1 cellular context compared by ENCODE assay signal in the genomic region with DNA sequence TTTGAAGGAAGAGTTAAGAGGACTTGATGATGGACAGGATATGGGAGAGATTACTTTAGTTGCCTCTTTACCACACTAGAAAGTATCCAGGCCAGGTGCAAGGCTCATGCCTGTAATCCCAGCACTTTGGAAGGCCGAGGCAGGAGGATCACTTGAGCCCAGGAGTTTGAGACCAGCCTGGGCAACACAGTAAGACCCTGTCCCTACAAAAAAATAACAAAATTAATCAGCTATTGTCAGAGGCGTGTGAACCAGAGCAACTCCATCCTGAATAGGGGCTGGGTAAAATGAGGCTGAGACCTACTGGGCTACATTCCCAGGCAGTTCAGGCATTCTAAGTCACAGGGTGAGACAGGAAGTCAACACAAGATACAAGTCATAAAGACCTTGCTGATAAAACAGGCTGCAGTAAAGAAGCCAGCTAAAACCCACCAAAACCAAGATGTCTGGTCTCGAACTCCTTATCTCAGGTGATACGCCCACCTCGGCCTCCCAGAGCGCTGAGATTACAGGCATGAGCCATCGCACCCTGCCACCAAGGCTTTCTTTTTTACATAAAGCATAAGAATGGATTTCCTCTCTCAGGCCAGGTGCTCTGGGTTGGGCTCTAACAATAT.
A peak's percentile ranks its signal among the peaks of the same experiment; 100 is the strongest.
TF ChIP-seq lines count a peak whose summit lies in the region.
"Not testable (repeated sequence)": the region's sequence is repeated elsewhere in the genome, so short reads cannot be mapped to it uniquely, and the experiment has no call there.

No MANE protein-coding gene starts in this region.

TF ChIP-seq in K562, 482 proteins besides CTCF, POLR2A, EP300 and RAD21 (continues in another document):
- TF ChIP-seq, protein P1, sequence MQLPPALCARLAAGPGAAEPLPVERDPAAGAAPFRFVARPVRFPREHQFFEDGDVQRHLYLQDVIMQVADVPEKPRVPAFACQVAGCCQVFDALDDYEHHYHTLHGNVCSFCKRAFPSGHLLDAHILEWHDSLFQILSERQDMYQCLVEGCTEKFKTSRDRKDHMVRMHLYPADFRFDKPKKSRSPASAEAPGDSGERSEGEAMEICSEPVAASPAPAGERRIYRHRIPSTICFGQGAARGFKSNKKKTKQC (CRISPR knock-in tag; IDR thresholded peaks at IDR 0.05) = peak; percentile 65; the same call in 1 of the 2 replicates
- peak; percentile 64; the same call in 1 of the 2 replicates for TF ChIP-seq ARID4B (CRISPR knock-in tag; IDR thresholded peaks at IDR 0.05)
- peak; percentile 74; the same call in 1 of the 2 replicates for TF ChIP-seq ZBTB1 (CRISPR knock-in tag; IDR thresholded peaks at IDR 0.05; ENCODE audit: borderline replicate concordance, low read depth)
- TF ChIP-seq, protein P2, sequence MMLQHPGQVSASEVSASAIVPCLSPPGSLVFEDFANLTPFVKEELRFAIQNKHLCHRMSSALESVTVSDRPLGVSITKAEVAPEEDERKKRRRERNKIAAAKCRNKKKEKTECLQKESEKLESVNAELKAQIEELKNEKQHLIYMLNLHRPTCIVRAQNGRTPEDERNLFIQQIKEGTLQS (IDR thresholded peaks at IDR 0.05) = not testable (repeated sequence)
- TF ChIP-seq, protein P2 (CRISPR knock-in tag; conservative IDR thresholded peaks at IDR 0.05) = 0 out of 2 replicates have a peak, but pooled peaks have one; percentile 9
- TF ChIP-seq LCOR (CRISPR knock-in tag; IDR thresholded peaks at IDR 0.05) = peak; percentile 59; the same call in 1 of the 2 replicates
- TF ChIP-seq, protein P3, sequence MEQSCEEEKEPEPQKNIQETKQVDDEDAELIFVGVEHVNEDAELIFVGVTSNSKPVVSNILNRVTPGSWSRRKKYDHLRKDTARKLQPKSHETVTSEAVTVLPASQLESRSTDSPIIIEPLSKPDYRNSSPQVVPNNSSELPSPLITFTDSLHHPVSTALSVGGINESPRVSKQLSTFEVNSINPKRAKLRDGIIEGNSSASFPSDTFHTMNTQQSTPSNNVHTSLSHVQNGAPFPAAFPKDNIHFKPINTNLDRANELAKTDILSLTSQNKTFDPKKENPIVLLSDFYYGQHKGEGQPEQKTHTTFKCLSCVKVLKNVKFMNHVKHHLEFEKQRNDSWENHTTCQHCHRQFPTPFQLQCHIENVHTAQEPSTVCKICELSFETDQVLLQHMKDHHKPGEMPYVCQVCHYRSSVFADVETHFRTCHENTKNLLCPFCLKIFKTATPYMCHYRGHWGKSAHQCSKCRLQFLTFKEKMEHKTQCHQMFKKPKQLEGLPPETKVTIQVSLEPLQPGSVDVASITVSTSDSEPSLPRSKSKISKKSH (CRISPR knock-in tag; IDR thresholded peaks at IDR 0.05) = 0 out of 2 replicates have a peak, but pooled peaks have one; percentile 10
- peak; percentile 72; the same call in 1 of the 2 replicates for TF ChIP-seq ZNF76 (CRISPR knock-in tag; IDR thresholded peaks at IDR 0.05; ENCODE audit: borderline replicate concordance)
- peak; percentile 68; the same call in 1 of the 2 replicates for TF ChIP-seq KLF16 (IDR thresholded peaks at IDR 0.05)
- TF ChIP-seq, protein P4, sequence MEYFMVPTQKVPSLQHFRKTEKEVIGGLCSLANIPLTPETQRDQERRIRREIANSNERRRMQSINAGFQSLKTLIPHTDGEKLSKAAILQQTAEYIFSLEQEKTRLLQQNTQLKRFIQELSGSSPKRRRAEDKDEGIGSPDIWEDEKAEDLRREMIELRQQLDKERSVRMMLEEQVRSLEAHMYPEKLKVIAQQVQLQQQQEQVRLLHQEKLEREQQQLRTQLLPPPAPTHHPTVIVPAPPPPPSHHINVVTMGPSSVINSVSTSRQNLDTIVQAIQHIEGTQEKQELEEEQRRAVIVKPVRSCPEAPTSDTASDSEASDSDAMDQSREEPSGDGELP (CRISPR knock-in tag; IDR thresholded peaks at IDR 0.05; ENCODE audit: borderline replicate concordance) = peak; percentile 37; the same call in 1 of the 2 replicates
- not testable (repeated sequence) for TF ChIP-seq NR2C1 (IDR thresholded peaks at IDR 0.05); JUND (tag; IDR thresholded peaks at IDR 0.05; ENCODE audit: borderline replicate concordance, low read depth, low read length)
- peak; percentile 41; the same call in 1 of the 2 replicates for TF ChIP-seq NR2C1 (tag; IDR thresholded peaks at IDR 0.05)
- TF ChIP-seq CCNT2 (IDR thresholded peaks at IDR 0.05; ENCODE audit: borderline replicate concordance, extremely low read depth, insufficient read length, low read depth, low read length) = peak; percentile 49
- peak; percentile 57; the same call in 1 of the 2 replicates for TF ChIP-seq ZBTB12 (CRISPR knock-in tag; IDR thresholded peaks at IDR 0.05)
- 0 out of 2 replicates have a peak, but pooled peaks have one; percentile 45 for TF ChIP-seq CREM (IDR thresholded peaks at IDR 0.05; ENCODE audit: low read depth)
- TF ChIP-seq ZNF354B (CRISPR knock-in tag; IDR thresholded peaks at IDR 0.05) = 0 out of 2 replicates have a peak, but pooled peaks have one; percentile 46
- TF ChIP-seq CXXC5 (CRISPR knock-in tag; IDR thresholded peaks at IDR 0.05) = peak; percentile 73
- TF ChIP-seq, protein P5, sequence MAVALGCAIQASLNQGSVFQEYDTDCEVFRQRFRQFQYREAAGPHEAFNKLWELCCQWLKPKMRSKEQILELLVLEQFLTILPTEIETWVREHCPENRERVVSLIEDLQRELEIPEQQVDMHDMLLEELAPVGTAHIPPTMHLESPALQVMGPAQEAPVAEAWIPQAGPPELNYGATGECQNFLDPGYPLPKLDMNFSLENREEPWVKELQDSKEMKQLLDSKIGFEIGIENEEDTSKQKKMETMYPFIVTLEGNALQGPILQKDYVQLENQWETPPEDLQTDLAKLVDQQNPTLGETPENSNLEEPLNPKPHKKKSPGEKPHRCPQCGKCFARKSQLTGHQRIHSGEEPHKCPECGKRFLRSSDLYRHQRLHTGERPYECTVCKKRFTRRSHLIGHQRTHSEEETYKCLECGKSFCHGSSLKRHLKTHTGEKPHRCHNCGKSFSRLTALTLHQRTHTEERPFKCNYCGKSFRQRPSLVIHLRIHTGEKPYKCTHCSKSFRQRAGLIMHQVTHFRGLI (CRISPR knock-in tag; IDR thresholded peaks at IDR 0.05) = 0 out of 2 replicates have a peak, but pooled peaks have one; percentile 60
- 0 out of 2 replicates have a peak, but pooled peaks have one; percentile 20 for TF ChIP-seq ZNF764 (CRISPR knock-in tag; IDR thresholded peaks at IDR 0.05; ENCODE audit: low read depth)
- TF ChIP-seq FOXP1 (CRISPR knock-in tag; IDR thresholded peaks at IDR 0.05) = peak; percentile 56
- TF ChIP-seq SMARCA4 (IDR thresholded peaks at IDR 0.05) = peak; percentile 76
- 0 out of 2 replicates have a peak, but pooled peaks have one; percentile 57 for TF ChIP-seq PTTG1 (tag; IDR thresholded peaks at IDR 0.05; ENCODE audit: low read depth)
- peak; percentile 92 for TF ChIP-seq RREB1 (CRISPR knock-in tag; IDR thresholded peaks at IDR 0.05)
- TF ChIP-seq KLF13 (tag; IDR thresholded peaks at IDR 0.05; ENCODE audit: borderline replicate concordance, low read depth) = peak; percentile 85; the same call in 1 of the 2 replicates
- 0 out of 2 replicates have a peak, but pooled peaks have one; percentile 13 for TF ChIP-seq JUND (IDR thresholded peaks at IDR 0.05; ENCODE audit: borderline replicate concordance, low read depth, low read length)
- TF ChIP-seq L3MBTL2 (IDR thresholded peaks at IDR 0.05) = 0 out of 2 replicates have a peak, but pooled peaks have one; percentile 11
- TF ChIP-seq, protein P6, sequence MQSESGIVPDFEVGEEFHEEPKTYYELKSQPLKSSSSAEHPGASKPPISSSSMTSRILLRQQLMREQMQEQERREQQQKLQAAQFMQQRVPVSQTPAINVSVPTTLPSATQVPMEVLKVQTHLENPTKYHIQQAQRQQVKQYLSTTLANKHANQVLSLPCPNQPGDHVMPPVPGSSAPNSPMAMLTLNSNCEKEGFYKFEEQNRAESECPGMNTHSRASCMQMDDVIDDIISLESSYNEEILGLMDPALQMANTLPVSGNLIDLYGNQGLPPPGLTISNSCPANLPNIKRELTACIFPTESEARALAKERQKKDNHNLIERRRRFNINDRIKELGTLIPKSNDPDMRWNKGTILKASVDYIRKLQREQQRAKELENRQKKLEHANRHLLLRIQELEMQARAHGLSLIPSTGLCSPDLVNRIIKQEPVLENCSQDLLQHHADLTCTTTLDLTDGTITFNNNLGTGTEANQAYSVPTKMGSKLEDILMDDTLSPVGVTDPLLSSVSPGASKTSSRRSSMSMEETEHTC (IDR thresholded peaks at IDR 0.05) = peak; percentile 83
- TF ChIP-seq TEAD4 (IDR thresholded peaks at IDR 0.05; ENCODE audit: low read length) = peak; percentile 45; the same call in 1 of the 2 replicates
- TF ChIP-seq TEAD4 (CRISPR knock-in tag; IDR thresholded peaks at IDR 0.05; ENCODE audit: borderline replicate concordance) = peak; percentile 86; the same call in 1 of the 2 replicates
- TF ChIP-seq KDM5B (IDR thresholded peaks at IDR 0.05; ENCODE audit: insufficient replicate concordance, low read depth, low read length) = peak; percentile 43
- peak; percentile 52; the same call in 1 of the 2 replicates for TF ChIP-seq SMARCE1 (IDR thresholded peaks at IDR 0.05)
- TF ChIP-seq ZNF324 (CRISPR knock-in tag; IDR thresholded peaks at IDR 0.05) = 0 out of 2 replicates have a peak, but pooled peaks have one; percentile 17
